In genomic region chr1:11860083-11860482, GRCh38 we compare ENCODE assay signal across 18 cellular contexts. TPM values are rescaled to one million over a fixed set of nuclear protein-coding genes. Genes with fewer than 3 reads are reported as not detected.
DNase-seq lines count a peak whose midpoint lies in the region; ATAC-seq and TF ChIP-seq lines count a peak whose summit lies in the region.
"Had no signal": no experiment of that assay in that cellular context is flagged by ENCODE, and none has a peak within 500 bp of the region (broad histone marks: within the 10 kb centered on the region; RNA-seq: fewer than 3 reads in every experiment).

No MANE protein-coding gene starts in this region.

- H3K27me3 ChIP-seq in WERI-Rb-1 (ENCODE audit: insufficient read depth, low read depth, severe bottlenecking) (no peaks in the 10 kb centered on the region), upper lobe of right lung (peaks cover 49% of the 10 kb centered on the region)

- DNase-seq in NCI-H82 (lab: John Stamatoyannopoulos, UW) (peak; percentile 91), WERI-Rb-1 (no peak), midbrain (lab: John Stamatoyannopoulos, UW) (no peak), upper lobe of right lung (no peak)
- DNase-seq: ACHN; CD4-positive, alpha-beta T cell; DMS153; DMS79; GDM1; HCEC 1CT; HFFc6; IMR-90 had no signal

- ATAC-seq in HG02623 (IDR thresholded peaks at IDR 0.05; ENCODE audit: unreplicated experiment) (no peak), upper lobe of right lung (no peak)

- H3K4me3 ChIP-seq in WERI-Rb-1 (ENCODE audit: low read depth, low read length) = no peak overlapping the region
- H3K4me3 ChIP-seq in mesodermal cell (ENCODE audit: extremely low read depth, insufficient read depth, low read length, poor library complexity, severe bottlenecking) = no peak overlapping the region
- no peak overlapping the region for H3K4me3 ChIP-seq in upper lobe of right lung

- 76% methylated on average over 2 of the region's 2 CpGs; no CpG with 5 or more reads in 1 of the 2 experiments for WGBS in mesodermal cell (ENCODE audit: insufficient coverage in 2 of 2), 2 experiments

- H3K4me1 ChIP-seq in mesodermal cell (ENCODE audit: control insufficient read depth, insufficient read depth, low read length, poor library complexity, severe bottlenecking) (peaks cover 34% of the 10 kb centered on the region), upper lobe of right lung (no peaks in the 10 kb centered on the region)

- peak overlapping the region; percentile 72 for H3K27ac ChIP-seq in WERI-Rb-1
- peak overlapping the region; percentile 90 for H3K27ac ChIP-seq in mesodermal cell (ENCODE audit: low read depth, low read length, severe bottlenecking)
- H3K27ac ChIP-seq in upper lobe of right lung = no peak overlapping the region
- H3K27ac ChIP-seq: C4-2B had no signal

- H3K9me3 ChIP-seq in WERI-Rb-1 (ENCODE audit: severe bottlenecking) (no peaks in the 10 kb centered on the region), mesodermal cell (ENCODE audit: control insufficient read depth, low read length) (no peaks in the 10 kb centered on the region), upper lobe of right lung (no peaks in the 10 kb centered on the region)

- H3K36me3 ChIP-seq in WERI-Rb-1 (no peaks in the 10 kb centered on the region), mesodermal cell (ENCODE audit: control insufficient read depth, insufficient read depth, low read length) (no peaks in the 10 kb centered on the region), upper lobe of right lung (no peaks in the 10 kb centered on the region)

- intact Hi-C loops in upper lobe of right lung (cut with DNase I) = no loop called here

- no peak for TF ChIP-seq CTCF in WERI-Rb-1 (IDR thresholded peaks at IDR 0.05; ENCODE audit: low read depth, low read length)
- no peak for TF ChIP-seq CTCF in upper lobe of right lung (IDR thresholded peaks at IDR 0.05)

RNA-seq across cellular contexts. Expression of gene NPPB, which starts 1.3 kb away (rescaled TPM):
- polyA plus RNA-seq in mesodermal cell (2013, experiment 1 of 2) = 29.7 TPM
- polyA plus RNA-seq in mesodermal cell (2013, experiment 2 of 2) = 23.1 TPM
- total RNA-seq in upper lobe of right lung = 0.81 TPM
- total RNA-seq: CD4-positive, alpha-beta T cell; GM23338; HFFc6; IMR-90 had no signal
- polyA plus RNA-seq: IMR-90 had no signal

RNA-seq across cellular contexts. Expression of gene NPPA, which starts 12.5 kb away (rescaled TPM):
- polyA plus RNA-seq in mesodermal cell (2013, experiment 1 of 2) = 0.74 TPM
- polyA plus RNA-seq in mesodermal cell (2013, experiment 2 of 2) = 0.40 TPM
- total RNA-seq in upper lobe of right lung = 8.4 TPM
- total RNA-seq: CD4-positive, alpha-beta T cell; Daoy; GM23338; HFFc6; IMR-90 had no signal
- polyA plus RNA-seq: BJ, IMR-90 had no signal

RNA-seq across cellular contexts. Expression of gene CLCN6, which starts 54.1 kb away (rescaled TPM):
- polyA plus RNA-seq in mesodermal cell (2013, experiment 1 of 2) = 37.3 TPM
- polyA plus RNA-seq in mesodermal cell (2013, experiment 2 of 2) = 30.5 TPM
- 33.7 TPM for total RNA-seq in upper lobe of right lung

RNA-seq across cellular contexts. Expression of gene MTHFR, which starts 54.3 kb away (rescaled TPM):
- 8.8 TPM for polyA plus RNA-seq in mesodermal cell (2013, experiment 1 of 2)
- 8.8 TPM for polyA plus RNA-seq in mesodermal cell (2013, experiment 2 of 2)
- total RNA-seq in upper lobe of right lung = 45.4 TPM
